Comparison of ENCODE assay signal across 8 cellular contexts in genomic region chrX:130575831-130576404, GRCh38.
A peak's percentile ranks its signal among the peaks of the same experiment; 100 is the strongest.
DNase-seq lines count a peak whose midpoint lies in the region; ATAC-seq, FAIRE-seq and TF ChIP-seq lines count a peak whose summit lies in the region.

No MANE protein-coding gene starts in this region.

- no peak overlapping the region for H3K27ac Mint-ChIP-seq in neural crest cell (ENCODE audit: unreplicated experiment)

- DNase-seq in D721Med (ENCODE audit: insufficient read length, low spot score) (no peak), epithelial cell of esophagus (ENCODE audit: low read depth) (peak; percentile 41), neural crest cell (ENCODE audit: low read depth, low spot score) (peak; percentile 44), NCI-H128 (lab: John Stamatoyannopoulos, UW; ENCODE audit: unreplicated experiment) (no peak), cortex of kidney (lab: John Stamatoyannopoulos, UW) (no peak)

- ATAC-seq in GM18907 (IDR thresholded peaks at IDR 0.05; ENCODE audit: unreplicated experiment) = peak; percentile 92
- peak; percentile 86 for ATAC-seq in HG03432 (IDR thresholded peaks at IDR 0.05; ENCODE audit: unreplicated experiment)
- peak; percentile 90 for ATAC-seq in SK-N-SH treated with all-trans-retinoic acid at 6 μM for 48 hours

- FAIRE-seq in D721Med (lab: Jason Lieb, UNC) = peak; percentile 48

- peak; percentile 62 for TF ChIP-seq CTCF in D721Med (IDR thresholded peaks at IDR 0.05; ENCODE audit: insufficient read depth, missing control alignments)
- peak; percentile 80 for TF ChIP-seq CTCF in epithelial cell of esophagus (IDR thresholded peaks at IDR 0.05; ENCODE audit: insufficient read depth, low read depth, low read length, missing control alignments)
- peak; percentile 90 for TF ChIP-seq CTCF in neural crest cell (conservative IDR thresholded peaks at IDR 0.05)

- H3K27me3 Mint-ChIP-seq in neural crest cell (ENCODE audit: low read depth) = no peaks in the 10 kb centered on the region

- peaks cover 16% of the 10 kb centered on the region for H3K4me1 Mint-ChIP-seq in neural crest cell

- no peaks in the 10 kb centered on the region for H3K9me3 Mint-ChIP-seq in neural crest cell

- H3K4me3 Mint-ChIP-seq in neural crest cell = no peak overlapping the region

- H3K36me3 Mint-ChIP-seq in neural crest cell (ENCODE audit: low read depth) = peaks cover 3% of the 10 kb centered on the region

- H3K4me3 ChIP-seq in epithelial cell of esophagus (ENCODE audit: low read length) = no peak overlapping the region

TF ChIP-seq in SK-N-SH treated with all-trans-retinoic acid at 6 μM for 48 hours, 23 proteins besides CTCF, POLR2A, EP300 and RAD21:
- TF ChIP-seq CREB5 (CRISPR knock-in tag; IDR thresholded peaks at IDR 0.05; ENCODE audit: low read depth) (no peak), PPARA (CRISPR knock-in tag; IDR thresholded peaks at IDR 0.05; ENCODE audit: borderline replicate concordance) (no peak), ISL1 (CRISPR knock-in tag; IDR thresholded peaks at IDR 0.05) (no peak), ZC3H10 (CRISPR knock-in tag; IDR thresholded peaks at IDR 0.05) (no peak), CSRNP3 (CRISPR knock-in tag; IDR thresholded peaks at IDR 0.05) (no peak), RARB (CRISPR knock-in tag; IDR thresholded peaks at IDR 0.05) (no peak), ESRRG (CRISPR knock-in tag; IDR thresholded peaks at IDR 0.05) (no peak), ZNF70 (CRISPR knock-in tag; IDR thresholded peaks at IDR 0.05) (no peak), ZFP30 (CRISPR knock-in tag; IDR thresholded peaks at IDR 0.05) (no peak), ZNF565 (CRISPR knock-in tag; conservative IDR thresholded peaks at IDR 0.05; ENCODE audit: low read depth) (no peak), TCF4 (CRISPR knock-in tag; IDR thresholded peaks at IDR 0.05; ENCODE audit: borderline replicate concordance) (no peak), OSR1 (CRISPR knock-in tag; IDR thresholded peaks at IDR 0.05) (no peak), BACH2 (CRISPR knock-in tag; IDR thresholded peaks at IDR 0.05; ENCODE audit: borderline replicate concordance) (no peak), GLIS3 (CRISPR knock-in tag; IDR thresholded peaks at IDR 0.05) (no peak), TOX (CRISPR knock-in tag; IDR thresholded peaks at IDR 0.05; ENCODE audit: borderline replicate concordance) (no peak), POU6F1 (CRISPR knock-in tag; IDR thresholded peaks at IDR 0.05; ENCODE audit: borderline replicate concordance, low read depth) (no peak)
- TF ChIP-seq, protein P1, sequence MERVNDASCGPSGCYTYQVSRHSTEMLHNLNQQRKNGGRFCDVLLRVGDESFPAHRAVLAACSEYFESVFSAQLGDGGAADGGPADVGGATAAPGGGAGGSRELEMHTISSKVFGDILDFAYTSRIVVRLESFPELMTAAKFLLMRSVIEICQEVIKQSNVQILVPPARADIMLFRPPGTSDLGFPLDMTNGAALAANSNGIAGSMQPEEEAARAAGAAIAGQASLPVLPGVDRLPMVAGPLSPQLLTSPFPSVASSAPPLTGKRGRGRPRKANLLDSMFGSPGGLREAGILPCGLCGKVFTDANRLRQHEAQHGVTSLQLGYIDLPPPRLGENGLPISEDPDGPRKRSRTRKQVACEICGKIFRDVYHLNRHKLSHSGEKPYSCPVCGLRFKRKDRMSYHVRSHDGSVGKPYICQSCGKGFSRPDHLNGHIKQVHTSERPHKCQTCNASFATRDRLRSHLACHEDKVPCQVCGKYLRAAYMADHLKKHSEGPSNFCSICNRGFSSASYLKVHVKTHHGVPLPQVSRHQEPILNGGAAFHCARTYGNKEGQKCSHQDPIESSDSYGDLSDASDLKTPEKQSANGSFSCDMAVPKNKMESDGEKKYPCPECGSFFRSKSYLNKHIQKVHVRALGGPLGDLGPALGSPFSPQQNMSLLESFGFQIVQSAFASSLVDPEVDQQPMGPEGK (CRISPR knock-in tag; IDR thresholded peaks at IDR 0.05; ENCODE audit: borderline replicate concordance) = no peak

Comparison
In these comparisons a context has a peak if more than half of its experiments do, and no peak if none do; other contexts are left out.
1. DNase-seq: peak in epithelial cell of esophagus (single experiment) and neural crest cell (single experiment); none in D721Med (single experiment), NCI-H128 (single experiment) and cortex of kidney (single experiment).
2. Peak in every context shown above with its lines, with median percentiles within 50 percentile points of each other: CTCF ChIP-seq and ATAC-seq.